8 cellular contexts compared by ENCODE assay signal in the genomic region with DNA sequence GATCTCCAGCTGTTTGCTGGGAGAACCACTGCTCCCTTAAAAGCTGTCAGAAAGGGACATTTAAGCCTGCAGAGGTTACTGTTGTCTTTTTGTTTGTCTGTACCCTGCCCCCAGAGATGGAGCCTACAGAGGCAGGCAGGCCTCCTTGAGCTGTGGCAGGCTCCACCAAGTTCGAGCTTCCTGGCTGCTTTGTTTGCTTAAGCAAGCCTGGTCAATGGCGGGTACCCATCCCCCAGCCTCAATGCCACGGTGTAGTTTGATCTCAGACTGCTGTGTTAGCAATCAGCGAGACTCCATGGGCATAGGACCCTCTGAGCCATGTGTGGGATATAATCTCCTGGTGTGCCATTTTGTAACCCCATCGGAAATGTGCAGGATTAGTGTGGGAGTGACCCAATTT. TPM values are rescaled to one million over a fixed set of nuclear protein-coding genes. Genes with fewer than 3 reads are reported as not detected.
"Had no signal": no experiment of that assay in that cellular context is flagged by ENCODE, and none has a peak within 500 bp of the region (broad histone marks: within the 10 kb centered on the region; RNA-seq: fewer than 3 reads in every experiment).

No MANE protein-coding gene starts in this region.

RNA-seq across cellular contexts. Expression of a gene that starts 23.6 kb away (rescaled TPM):
- total RNA-seq: LHCN-M2, MCF 10A, NCI-H460, OCI-LY7, PC-9, Right ventricle myocardium superior, SJSA1 had no signal
- polyA plus RNA-seq: SK-N-SH had no signal
